Comparison of ENCODE assay signal across 8 cellular contexts in genomic region chr15:69666441-69666882, GRCh38.
DNase-seq lines count a peak whose midpoint lies in the region; ATAC-seq and TF ChIP-seq lines count a peak whose summit lies in the region.

No MANE protein-coding gene starts in this region.

- H2AFZ ChIP-seq in GM23338 = no peak overlapping the region

- no peak overlapping the region for H3K4me3 ChIP-seq in GM23338

- CTCF ChIA-PET in GM10248 (lab: Yijun Ruan, JAX) = interaction anchor here (1.1 to 1.5 kb wide), 2 partner anchors 9 to 82 kb away, joined by 3 to 5 read pairs; no protein-coding TSS in a partner anchor

- no peak overlapping the region for H3K27ac Mint-ChIP-seq in activated T-cell treated with anti-CD3 and anti-CD28 coated beads, Interleukin-2, amount 50 U/mL, for 72 hours
- no peak overlapping the region for H3K27ac Mint-ChIP-seq in GM23338

- no peaks in the 10 kb centered on the region for H3K9me2 ChIP-seq in GM23338 (ENCODE audit: insufficient read depth)

- H3F3A ChIP-seq in GM23338 (replicated peaks; ENCODE audit: low read depth) = no peaks in the 10 kb centered on the region

- H3K27ac ChIP-seq in GM23338 (ENCODE audit: low read depth) = no peak overlapping the region

- no peaks in the 10 kb centered on the region for H3K36me3 Mint-ChIP-seq in activated T-cell treated with anti-CD3 and anti-CD28 coated beads, Interleukin-2, amount 50 U/mL, for 72 hours (ENCODE audit: insufficient read depth in 2 of 2)
- no peaks in the 10 kb centered on the region for H3K36me3 Mint-ChIP-seq in GM23338 (ENCODE audit: low read depth)

- H3K4me1 ChIP-seq in GM23338 (ENCODE audit: insufficient read depth) = no peaks in the 10 kb centered on the region

- H3K4me2 ChIP-seq in GM23338 = no peak overlapping the region

- no peak for TF ChIP-seq CTCF in GM10248 (IDR thresholded peaks at IDR 0.05; ENCODE audit: control extremely low read depth, extremely low read depth, low read depth, missing control alignments)
- no peak for TF ChIP-seq CTCF in GM23338 (conservative IDR thresholded peaks at IDR 0.05; ENCODE audit: low read depth in 2 of 2)

- no peaks in the 10 kb centered on the region for H3K9me3 Mint-ChIP-seq in activated T-cell treated with anti-CD3 and anti-CD28 coated beads, Interleukin-2, amount 50 U/mL, for 72 hours
- H3K9me3 Mint-ChIP-seq in GM23338 = no peaks in the 10 kb centered on the region; the same call in 2 of the 3 replicates

- peak overlapping the region in 1 of 2 donors; percentile 63 for H3K4me3 Mint-ChIP-seq in activated T-cell treated with anti-CD3 and anti-CD28 coated beads, Interleukin-2, amount 50 U/mL, for 72 hours
- no peak overlapping the region for H3K4me3 Mint-ChIP-seq in GM23338

- no peaks in the 10 kb centered on the region for H3K27me3 Mint-ChIP-seq in activated T-cell treated with anti-CD3 and anti-CD28 coated beads, Interleukin-2, amount 50 U/mL, for 72 hours (ENCODE audit: low read depth)
- peaks cover 2% of the 10 kb centered on the region for H3K27me3 Mint-ChIP-seq in GM23338 (ENCODE audit: insufficient read depth, low read depth, poor library complexity)

- H3K79me2 ChIP-seq in GM23338 (replicated peaks; ENCODE audit: insufficient read depth) = no peaks in the 10 kb centered on the region

- no peaks in the 10 kb centered on the region for H3K27me3 ChIP-seq in GM23338 (ENCODE audit: insufficient read depth)

- H3K36me3 ChIP-seq in GM23338 (ENCODE audit: insufficient read depth) = no peaks in the 10 kb centered on the region

- peaks cover 37% of the 10 kb centered on the region for H3K4me1 Mint-ChIP-seq in activated T-cell treated with anti-CD3 and anti-CD28 coated beads, Interleukin-2, amount 50 U/mL, for 72 hours (ENCODE audit: low read depth)
- peaks cover 6% of the 10 kb centered on the region for H3K4me1 Mint-ChIP-seq in GM23338

- H4K20me1 ChIP-seq in GM23338 (replicated peaks; ENCODE audit: insufficient read depth) = no peaks in the 10 kb centered on the region

- POLR2A ChIA-PET in GM10248 (lab: Yijun Ruan, JAX) = no interaction called here

- ATAC-seq in HG03095 (IDR thresholded peaks at IDR 0.05; ENCODE audit: unreplicated experiment) = peak; percentile 19
- peak; percentile 57 to 59 for ATAC-seq in activated T-cell treated with anti-CD3 and anti-CD28 coated beads, Interleukin-2, amount 50 U/mL, for 72 hours (replicated peaks in 1 of 2)
- ATAC-seq in GM23338 = no peak
- ATAC-seq in HG03439 (IDR thresholded peaks at IDR 0.05; ENCODE audit: unreplicated experiment) = no peak

- DNase-seq in GM10248 (ENCODE audit: extremely low spot score) (peak; percentile 73), myocyte (ENCODE audit: low read depth) (peak; percentile 20), NCI-H1048 (lab: John Stamatoyannopoulos, UW) (no peak), GM23338 (ENCODE audit: low spot score) (no peak), D341Med (ENCODE audit: low spot score) (no peak)
- DNase-seq in activated T-cell treated with anti-CD3 and anti-CD28 coated beads, Interleukin-2, amount 50 U/mL, for 72 hours = peak; percentile 12 to 42

TF ChIP-seq in GM23338, 12 proteins besides CTCF, POLR2A, EP300 and RAD21 (continues in another document):
- TF ChIP-seq ZNF331 (CRISPR knock-in tag; IDR thresholded peaks at IDR 0.05; ENCODE audit: low read depth) = no peak
- TF ChIP-seq, protein P1, sequence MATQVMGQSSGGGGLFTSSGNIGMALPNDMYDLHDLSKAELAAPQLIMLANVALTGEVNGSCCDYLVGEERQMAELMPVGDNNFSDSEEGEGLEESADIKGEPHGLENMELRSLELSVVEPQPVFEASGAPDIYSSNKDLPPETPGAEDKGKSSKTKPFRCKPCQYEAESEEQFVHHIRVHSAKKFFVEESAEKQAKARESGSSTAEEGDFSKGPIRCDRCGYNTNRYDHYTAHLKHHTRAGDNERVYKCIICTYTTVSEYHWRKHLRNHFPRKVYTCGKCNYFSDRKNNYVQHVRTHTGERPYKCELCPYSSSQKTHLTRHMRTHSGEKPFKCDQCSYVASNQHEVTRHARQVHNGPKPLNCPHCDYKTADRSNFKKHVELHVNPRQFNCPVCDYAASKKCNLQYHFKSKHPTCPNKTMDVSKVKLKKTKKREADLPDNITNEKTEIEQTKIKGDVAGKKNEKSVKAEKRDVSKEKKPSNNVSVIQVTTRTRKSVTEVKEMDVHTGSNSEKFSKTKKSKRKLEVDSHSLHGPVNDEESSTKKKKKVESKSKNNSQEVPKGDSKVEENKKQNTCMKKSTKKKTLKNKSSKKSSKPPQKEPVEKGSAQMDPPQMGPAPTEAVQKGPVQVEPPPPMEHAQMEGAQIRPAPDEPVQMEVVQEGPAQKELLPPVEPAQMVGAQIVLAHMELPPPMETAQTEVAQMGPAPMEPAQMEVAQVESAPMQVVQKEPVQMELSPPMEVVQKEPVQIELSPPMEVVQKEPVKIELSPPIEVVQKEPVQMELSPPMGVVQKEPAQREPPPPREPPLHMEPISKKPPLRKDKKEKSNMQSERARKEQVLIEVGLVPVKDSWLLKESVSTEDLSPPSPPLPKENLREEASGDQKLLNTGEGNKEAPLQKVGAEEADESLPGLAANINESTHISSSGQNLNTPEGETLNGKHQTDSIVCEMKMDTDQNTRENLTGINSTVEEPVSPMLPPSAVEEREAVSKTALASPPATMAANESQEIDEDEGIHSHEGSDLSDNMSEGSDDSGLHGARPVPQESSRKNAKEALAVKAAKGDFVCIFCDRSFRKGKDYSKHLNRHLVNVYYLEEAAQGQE (IDR thresholded peaks at IDR 0.05; ENCODE audit: unreplicated experiment) = no peak
- TF ChIP-seq EZH2 (IDR thresholded peaks at IDR 0.05; ENCODE audit: low read depth, unreplicated experiment) = no peak
- TF ChIP-seq POLR2AphosphoS5 (IDR thresholded peaks at IDR 0.05; ENCODE audit: low read depth) = no peak
- TF ChIP-seq, protein P2, sequence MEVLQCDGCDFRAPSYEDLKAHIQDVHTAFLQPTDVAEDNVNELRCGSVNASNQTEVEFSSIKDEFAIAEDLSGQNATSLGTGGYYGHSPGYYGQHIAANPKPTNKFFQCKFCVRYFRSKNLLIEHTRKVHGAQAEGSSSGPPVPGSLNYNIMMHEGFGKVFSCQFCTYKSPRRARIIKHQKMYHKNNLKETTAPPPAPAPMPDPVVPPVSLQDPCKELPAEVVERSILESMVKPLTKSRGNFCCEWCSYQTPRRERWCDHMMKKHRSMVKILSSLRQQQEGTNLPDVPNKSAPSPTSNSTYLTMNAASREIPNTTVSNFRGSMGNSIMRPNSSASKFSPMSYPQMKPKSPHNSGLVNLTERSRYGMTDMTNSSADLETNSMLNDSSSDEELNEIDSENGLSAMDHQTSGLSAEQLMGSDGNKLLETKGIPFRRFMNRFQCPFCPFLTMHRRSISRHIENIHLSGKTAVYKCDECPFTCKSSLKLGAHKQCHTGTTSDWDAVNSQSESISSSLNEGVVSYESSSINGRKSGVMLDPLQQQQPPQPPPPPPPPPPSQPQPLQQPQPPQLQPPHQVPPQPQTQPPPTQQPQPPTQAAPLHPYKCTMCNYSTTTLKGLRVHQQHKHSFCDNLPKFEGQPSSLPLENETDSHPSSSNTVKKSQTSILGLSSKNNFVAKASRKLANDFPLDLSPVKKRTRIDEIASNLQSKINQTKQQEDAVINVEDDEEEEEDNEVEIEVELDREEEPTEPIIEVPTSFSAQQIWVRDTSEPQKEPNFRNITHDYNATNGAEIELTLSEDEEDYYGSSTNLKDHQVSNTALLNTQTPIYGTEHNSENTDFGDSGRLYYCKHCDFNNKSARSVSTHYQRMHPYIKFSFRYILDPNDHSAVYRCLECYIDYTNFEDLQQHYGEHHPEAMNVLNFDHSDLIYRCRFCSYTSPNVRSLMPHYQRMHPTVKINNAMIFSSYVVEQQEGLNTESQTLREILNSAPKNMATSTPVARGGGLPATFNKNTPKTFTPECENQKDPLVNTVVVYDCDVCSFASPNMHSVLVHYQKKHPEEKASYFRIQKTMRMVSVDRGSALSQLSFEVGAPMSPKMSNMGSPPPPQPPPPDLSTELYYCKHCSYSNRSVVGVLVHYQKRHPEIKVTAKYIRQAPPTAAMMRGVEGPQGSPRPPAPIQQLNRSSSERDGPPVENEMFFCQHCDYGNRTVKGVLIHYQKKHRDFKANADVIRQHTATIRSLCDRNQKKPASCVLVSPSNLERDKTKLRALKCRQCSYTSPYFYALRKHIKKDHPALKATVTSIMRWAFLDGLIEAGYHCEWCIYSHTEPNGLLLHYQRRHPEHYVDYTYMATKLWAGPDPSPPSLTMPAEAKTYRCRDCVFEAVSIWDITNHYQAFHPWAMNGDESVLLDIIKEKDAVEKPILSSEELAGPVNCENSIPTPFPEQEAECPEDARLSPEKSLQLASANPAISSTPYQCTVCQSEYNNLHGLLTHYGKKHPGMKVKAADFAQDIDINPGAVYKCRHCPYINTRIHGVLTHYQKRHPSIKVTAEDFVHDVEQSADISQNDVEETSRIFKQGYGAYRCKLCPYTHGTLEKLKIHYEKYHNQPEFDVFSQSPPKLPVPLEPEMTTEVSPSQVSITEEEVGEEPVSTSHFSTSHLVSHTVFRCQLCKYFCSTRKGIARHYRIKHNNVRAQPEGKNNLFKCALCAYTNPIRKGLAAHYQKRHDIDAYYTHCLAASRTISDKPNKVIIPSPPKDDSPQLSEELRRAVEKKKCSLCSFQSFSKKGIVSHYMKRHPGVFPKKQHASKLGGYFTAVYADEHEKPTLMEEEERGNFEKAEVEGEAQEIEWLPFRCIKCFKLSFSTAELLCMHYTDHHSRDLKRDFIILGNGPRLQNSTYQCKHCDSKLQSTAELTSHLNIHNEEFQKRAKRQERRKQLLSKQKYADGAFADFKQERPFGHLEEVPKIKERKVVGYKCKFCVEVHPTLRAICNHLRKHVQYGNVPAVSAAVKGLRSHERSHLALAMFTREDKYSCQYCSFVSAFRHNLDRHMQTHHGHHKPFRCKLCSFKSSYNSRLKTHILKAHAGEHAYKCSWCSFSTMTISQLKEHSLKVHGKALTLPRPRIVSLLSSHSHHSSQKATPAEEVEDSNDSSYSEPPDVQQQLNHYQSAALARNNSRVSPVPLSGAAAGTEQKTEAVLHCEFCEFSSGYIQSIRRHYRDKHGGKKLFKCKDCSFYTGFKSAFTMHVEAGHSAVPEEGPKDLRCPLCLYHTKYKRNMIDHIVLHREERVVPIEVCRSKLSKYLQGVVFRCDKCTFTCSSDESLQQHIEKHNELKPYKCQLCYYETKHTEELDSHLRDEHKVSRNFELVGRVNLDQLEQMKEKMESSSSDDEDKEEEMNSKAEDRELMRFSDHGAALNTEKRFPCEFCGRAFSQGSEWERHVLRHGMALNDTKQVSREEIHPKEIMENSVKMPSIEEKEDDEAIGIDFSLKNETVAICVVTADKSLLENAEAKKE (CRISPR knock-in tag; IDR thresholded peaks at IDR 0.05) = no peak
- TF ChIP-seq JUNB (IDR thresholded peaks at IDR 0.05; ENCODE audit: unreplicated experiment) = no peak
- no peak for TF ChIP-seq ZNF114 (CRISPR knock-in tag; IDR thresholded peaks at IDR 0.05)
- TF ChIP-seq CREB1 (CRISPR knock-in tag; IDR thresholded peaks at IDR 0.05; ENCODE audit: low read depth) = no peak
- no peak for TF ChIP-seq EZH2phosphoT487 (IDR thresholded peaks at IDR 0.05; ENCODE audit: unreplicated experiment)
- no peak for TF ChIP-seq STAT1 (IDR thresholded peaks at IDR 0.05; ENCODE audit: unreplicated experiment)

Comparison
In these comparisons a context has a peak if more than half of its experiments do, and no peak if none do; other contexts are left out.
1. DNase-seq: peak in GM10248 (single experiment), activated T-cell treated with anti-CD3 and anti-CD28 coated beads, Interleukin-2, amount 50 U/mL, for 72 hours (2 of 2) and myocyte (single experiment); none in NCI-H1048 (single experiment), GM23338 (single experiment) and D341Med (single experiment).
2. ATAC-seq: peak in HG03095 (single experiment) and activated T-cell treated with anti-CD3 and anti-CD28 coated beads, Interleukin-2, amount 50 U/mL, for 72 hours (2 of 2); none in GM23338 (single experiment) and HG03439 (single experiment).